In the genomic region with DNA sequence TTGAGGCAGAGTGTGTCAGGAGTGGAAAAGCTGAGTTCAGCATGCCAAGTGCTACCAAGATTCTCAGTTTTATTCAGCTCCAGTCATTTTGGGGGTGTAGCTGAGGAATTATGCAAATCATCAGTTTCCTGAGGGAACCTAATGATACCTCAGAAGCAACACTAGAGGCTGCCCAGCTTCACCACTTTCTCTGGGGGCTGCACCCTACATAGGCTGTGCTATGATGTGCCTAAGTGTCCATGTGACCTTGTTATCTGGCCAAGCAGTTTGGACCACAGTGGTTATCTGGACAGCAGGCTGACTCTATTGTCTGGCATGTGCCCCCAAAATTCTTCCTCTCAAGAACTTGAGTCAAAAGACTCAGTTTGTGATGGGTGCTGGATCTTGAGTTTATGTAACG, we compare ENCODE assay signal across 14 cellular contexts.
A peak's percentile ranks its signal among the peaks of the same experiment; 100 is the strongest.
DNase-seq lines count a peak whose midpoint lies in the region; ATAC-seq and TF ChIP-seq lines count a peak whose summit lies in the region.
"Had no signal": no experiment of that assay in that cellular context is flagged by ENCODE, and none has a peak within 500 bp of the region (broad histone marks: within the 10 kb centered on the region; RNA-seq: fewer than 3 reads in every experiment).

No MANE protein-coding gene starts in this region.

- no peaks in the 10 kb centered on the region for H3K79me2 ChIP-seq in mesendoderm (ENCODE audit: control insufficient read depth, insufficient read depth, low read length)

- no peak overlapping the region for H3K23ac ChIP-seq in mesendoderm (ENCODE audit: low read length)

- H3K56ac ChIP-seq in mesendoderm (ENCODE audit: low read length), result no peak overlapping the region

- no peaks in the 10 kb centered on the region for H3K4me1 Mint-ChIP-seq in activated T-helper 2 cell treated with anti-CD3 and anti-CD28 coated beads, Interferon-gamma antibody, Interleukin-2, Interleukin-4, amounts not matched to agents 10 μg/mL and 5 μg/mL and 100 μg/mL, durations not matched to agents 14 hours and 24 hours and 36 hours (ENCODE audit: low read depth)
- H3K4me1 Mint-ChIP-seq: stimulated activated effector memory CD8-positive, alpha-beta T cell treated with anti-CD3 and anti-CD28 coated beads, Interleukin-12 subunit alpha, Interleukin-12 subunit beta, amount 100 ng/mL, for 72 hours had no signal

- H3K4me3 Mint-ChIP-seq in activated T-helper 2 cell treated with anti-CD3 and anti-CD28 coated beads, Interferon-gamma antibody, Interleukin-2, Interleukin-4, amounts not matched to agents 10 μg/mL and 5 μg/mL and 100 μg/mL, durations not matched to agents 14 hours and 24 hours and 36 hours (ENCODE audit: low read depth), result no peak overlapping the region
- H3K4me3 Mint-ChIP-seq: dendritic cell treated with granulocyte-macrophage colony-stimulating factor and Interleukin-4, amounts not matched to agents 40 ng/mL and 50 ng/mL, for 4 days; stimulated activated effector memory CD8-positive, alpha-beta T cell treated with anti-CD3 and anti-CD28 coated beads, Interleukin-12 subunit alpha, Interleukin-12 subunit beta, amount 100 ng/mL, for 72 hours had no signal

- no peaks in the 10 kb centered on the region for H3K9me3 Mint-ChIP-seq in activated naive CD4-positive, alpha-beta T cell treated with anti-CD3 and anti-CD28 coated beads, Interleukin-2, amount 50 U/mL, for 72 hours
- H3K9me3 Mint-ChIP-seq in activated T-helper 2 cell treated with anti-CD3 and anti-CD28 coated beads, Interferon-gamma antibody, Interleukin-2, Interleukin-4, amounts not matched to agents 10 μg/mL and 5 μg/mL and 100 μg/mL, durations not matched to agents 14 hours and 24 hours and 36 hours, result no peaks in the 10 kb centered on the region

- no peak overlapping the region for H4K8ac ChIP-seq in mesendoderm (ENCODE audit: low read depth, low read length)

- H3K36me3 Mint-ChIP-seq in activated naive CD4-positive, alpha-beta T cell treated with anti-CD3 and anti-CD28 coated beads, Interleukin-2, amount 50 U/mL, for 72 hours, result no peaks in the 10 kb centered on the region
- no peaks in the 10 kb centered on the region for H3K36me3 Mint-ChIP-seq in activated T-helper 2 cell treated with anti-CD3 and anti-CD28 coated beads, Interferon-gamma antibody, Interleukin-2, Interleukin-4, amounts not matched to agents 10 μg/mL and 5 μg/mL and 100 μg/mL, durations not matched to agents 14 hours and 24 hours and 36 hours (ENCODE audit: low read depth)
- H3K36me3 Mint-ChIP-seq: stimulated activated effector memory CD8-positive, alpha-beta T cell treated with anti-CD3 and anti-CD28 coated beads, Interleukin-12 subunit alpha, Interleukin-12 subunit beta, amount 100 ng/mL, for 72 hours had no signal

- intact Hi-C loops in activated T-helper 2 cell treated with anti-CD3 and anti-CD28 coated beads, Interferon-gamma antibody, Interleukin-2, Interleukin-4, amounts not matched to agents 10 μg/mL and 5 μg/mL and 100 μg/mL, durations not matched to agents 14 hours and 24 hours and 36 hours (cut with micrococcal nuclease), result no loop called here

- no peak overlapping the region for H2BK15ac ChIP-seq in mesendoderm (replicated peaks; ENCODE audit: low read depth)

- H2BK120ac ChIP-seq in mesendoderm (ENCODE audit: low read depth, low read length), result no peak overlapping the region

- no peak overlapping the region for H3K27ac Mint-ChIP-seq in activated naive CD4-positive, alpha-beta T cell treated with anti-CD3 and anti-CD28 coated beads, Interleukin-2, amount 50 U/mL, for 72 hours
- H3K27ac Mint-ChIP-seq in activated T-helper 2 cell treated with anti-CD3 and anti-CD28 coated beads, Interferon-gamma antibody, Interleukin-2, Interleukin-4, amounts not matched to agents 10 μg/mL and 5 μg/mL and 100 μg/mL, durations not matched to agents 14 hours and 24 hours and 36 hours, result no peak overlapping the region
- H3K27ac Mint-ChIP-seq: dendritic cell treated with granulocyte-macrophage colony-stimulating factor and Interleukin-4, amounts not matched to agents 40 ng/mL and 50 ng/mL, for 4 days; stimulated activated effector memory CD8-positive, alpha-beta T cell treated with anti-CD3 and anti-CD28 coated beads, Interleukin-12 subunit alpha, Interleukin-12 subunit beta, amount 100 ng/mL, for 72 hours had no signal

- H3K9ac ChIP-seq in mesendoderm (ENCODE audit: low read length), result no peak overlapping the region

- ATAC-seq in GM18511 (IDR thresholded peaks at IDR 0.05; ENCODE audit: unreplicated experiment) (peak; percentile 83), GM19467 (IDR thresholded peaks at IDR 0.05; ENCODE audit: unreplicated experiment) (peak; percentile 70), HG02798 (IDR thresholded peaks at IDR 0.05; ENCODE audit: poor library complexity, unreplicated experiment) (peak; percentile 78), HG03460 (IDR thresholded peaks at IDR 0.05; ENCODE audit: unreplicated experiment) (peak; percentile 64)
- ATAC-seq in activated naive CD4-positive, alpha-beta T cell treated with anti-CD3 and anti-CD28 coated beads, Interleukin-2, amount 50 U/mL, for 72 hours, result no peak
- ATAC-seq: stimulated activated effector memory CD8-positive, alpha-beta T cell treated with anti-CD3 and anti-CD28 coated beads, Interleukin-12 subunit alpha, Interleukin-12 subunit beta, amount 100 ng/mL, for 72 hours had no signal

- no peak overlapping the region for H4K5ac ChIP-seq in mesendoderm (ENCODE audit: low read length)

- no peak overlapping the region for H2AK5ac ChIP-seq in mesendoderm (ENCODE audit: low read length)

- no peak overlapping the region for H3K18ac ChIP-seq in mesendoderm (ENCODE audit: low read length)

- H3K4me3 ChIP-seq in mesendoderm (ENCODE audit: low read length), result no peak overlapping the region
- H3K4me3 ChIP-seq in right atrium auricular region, result no peak overlapping the region
- H3K4me3 ChIP-seq: prostate gland had no signal

- H3K27me3 ChIP-seq in mesendoderm (ENCODE audit: insufficient read depth, low read length, poor library complexity) (no peaks in the 10 kb centered on the region), right atrium auricular region (no peaks in the 10 kb centered on the region)

- no peaks in the 10 kb centered on the region for H3K27me3 Mint-ChIP-seq in activated T-helper 2 cell treated with anti-CD3 and anti-CD28 coated beads, Interferon-gamma antibody, Interleukin-2, Interleukin-4, amounts not matched to agents 10 μg/mL and 5 μg/mL and 100 μg/mL, durations not matched to agents 14 hours and 24 hours and 36 hours (ENCODE audit: low read depth)
- H3K27me3 Mint-ChIP-seq: dendritic cell treated with granulocyte-macrophage colony-stimulating factor and Interleukin-4, amounts not matched to agents 40 ng/mL and 50 ng/mL, for 4 days had no signal

- H3K4me1 ChIP-seq in mesendoderm (ENCODE audit: control insufficient read depth, low read depth, low read length) (peaks cover 3% of the 10 kb centered on the region), right atrium auricular region (no peaks in the 10 kb centered on the region)
- H3K4me1 ChIP-seq: prostate gland had no signal

- no peaks in the 10 kb centered on the region for H3K36me3 ChIP-seq in mesendoderm (ENCODE audit: control insufficient read depth, insufficient read depth, low read length)
- H3K36me3 ChIP-seq in right atrium auricular region, result no peaks in the 10 kb centered on the region
- H3K36me3 ChIP-seq: prostate gland had no signal

- no peaks in the 10 kb centered on the region for H3K79me1 ChIP-seq in mesendoderm (ENCODE audit: low read length)

- no peak for DNase-seq in mesendoderm
- DNase-seq in right atrium auricular region (ENCODE audit: low spot score), result no peak
- no peak for DNase-seq in activated naive CD4-positive, alpha-beta T cell treated with anti-CD3 and anti-CD28 coated beads, Interleukin-2, amount 50 U/mL, for 72 hours (ENCODE audit: low spot score in 2 of 2)
- no peak for DNase-seq in activated T-helper 2 cell treated with anti-CD3 and anti-CD28 coated beads, Interferon-gamma antibody, Interleukin-2, Interleukin-4, amounts not matched to agents 10 μg/mL and 5 μg/mL and 100 μg/mL, durations not matched to agents 14 hours and 24 hours and 36 hours (ENCODE audit: low spot score)
- DNase-seq: NCI-H1694 treated with DMSO at 0.1 percent for 48 hours, NCI-H748 treated with DMSO at 0.1 percent for 48 hours, SHP77 had no signal

- no peak overlapping the region for H2BK5ac ChIP-seq in mesendoderm (ENCODE audit: low read length)

- H3K4me2 ChIP-seq in mesendoderm (ENCODE audit: low read length), result no peak overlapping the region

- no peak overlapping the region for H3K4ac ChIP-seq in mesendoderm (ENCODE audit: low read depth, low read length)

- WGBS in mesendoderm (ENCODE audit: extremely low coverage, insufficient coverage, low lambda C conversion rate), result no CpG with 5 or more reads among the region's 1 CpG

- no peaks in the 10 kb centered on the region for H3K9me3 ChIP-seq in right atrium auricular region
- H3K9me3 ChIP-seq: prostate gland had no signal

- H3K27ac ChIP-seq in mesendoderm (ENCODE audit: low read depth, low read length) (no peak overlapping the region), right atrium auricular region (no peak overlapping the region)
- H3K27ac ChIP-seq: prostate gland had no signal

- no peak for TF ChIP-seq CTCF in right atrium auricular region (IDR thresholded peaks at IDR 0.05)

Comparison
In these comparisons a context has a peak if more than half of its experiments do, and no peak if none do; other contexts are left out.
1. ATAC-seq: peak in GM18511 (single experiment), GM19467 (single experiment), HG02798 (single experiment) and HG03460 (single experiment); none in activated naive CD4-positive, alpha-beta T cell treated with anti-CD3 and anti-CD28 coated beads, Interleukin-2, amount 50 U/mL, for 72 hours (0 of 2).